ENCODE assay signal across 8 cellular contexts in the genomic region with DNA sequence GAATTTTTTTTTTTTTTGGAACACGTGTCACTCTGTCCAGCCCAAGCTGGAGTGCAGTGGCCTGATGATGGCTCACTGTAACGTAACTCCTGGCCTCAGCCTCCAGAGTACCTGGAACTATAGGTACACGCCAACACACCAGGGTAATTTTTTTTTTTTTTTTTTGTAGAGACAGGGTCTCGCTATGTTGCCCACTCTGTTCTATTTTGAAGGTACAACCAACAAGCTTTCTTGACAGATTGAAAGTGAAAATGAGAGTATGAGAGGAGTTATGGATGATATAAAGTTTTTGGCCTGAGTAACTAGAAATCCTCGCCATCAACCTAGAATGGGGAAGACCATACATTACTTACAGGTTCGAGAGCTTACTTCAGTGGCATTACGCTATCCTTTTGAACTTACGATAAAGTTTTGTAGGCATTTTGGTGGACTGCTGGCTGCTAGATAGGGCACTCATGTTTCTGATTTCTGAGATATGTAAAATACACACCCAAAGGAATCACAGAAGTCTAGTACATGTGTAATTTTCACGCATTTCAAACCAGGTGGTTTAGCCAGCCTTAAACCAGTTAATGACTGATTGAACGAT. TPM values are rescaled to one million over a fixed set of nuclear protein-coding genes. Genes with fewer than 3 reads are reported as not detected.
DNase-seq lines count a peak whose midpoint lies in the region; ATAC-seq and TF ChIP-seq lines count a peak whose summit lies in the region.

No MANE protein-coding gene starts in this region.

- peaks cover 19% of the 10 kb centered on the region; the same call in 1 of the 2 replicates for H3K36me3 ChIP-seq in KOPT-K1 (ENCODE audit: insufficient read depth, low read length)
- H3K36me3 ChIP-seq in ascending aorta, result no peaks in the 10 kb centered on the region
- no peaks in the 10 kb centered on the region for H3K36me3 ChIP-seq in left lung
- no peaks in the 10 kb centered on the region for H3K36me3 ChIP-seq in suprapubic skin

- DNase-seq in GM12865 (ENCODE audit: low read depth), result peak; percentile 58
- no peak for DNase-seq in ascending aorta (ENCODE audit: low spot score in 2 of 2)
- DNase-seq in left lung, result no peak
- no peak for DNase-seq in suprapubic skin (ENCODE audit: low spot score in 2 of 2)
- no peak for DNase-seq in activated CD8-positive, alpha-beta memory T cell treated with anti-CD3 and anti-CD28 coated beads for 24 hours
- DNase-seq in effector CD8-positive, alpha-beta T cell (lab: John Stamatoyannopoulos, UW), result no peak

- H3K27ac ChIP-seq in KOPT-K1 (ENCODE audit: low read depth, low read length, poor library complexity, severe bottlenecking) (peak overlapping the region; percentile 99), ascending aorta (peak overlapping the region; percentile 76 to 85), left lung (peak overlapping the region; percentile 92 to 96), suprapubic skin (peak overlapping the region; percentile 95)

- intact Hi-C loops in ascending aorta (cut with DNase I) (loop anchor here (1.0 to 10.0 kb wide), 5 partner anchors 98 to 1361 kb away; a partner anchor contains a TSS), left lung (cut with DNase I) (no loop called here)

- H3K4me3 ChIP-seq in GM12865 (ENCODE audit: low read depth, low read length) (peak overlapping the region; percentile 67), ascending aorta (peak overlapping the region; percentile 92 to 97), left lung (peak overlapping the region; percentile 81 to 90), suprapubic skin (peak overlapping the region; percentile 99)

- H3K9me3 ChIP-seq in KOPT-K1 (ENCODE audit: insufficient read depth, low read length, poor library complexity, severe bottlenecking) (no peaks in the 10 kb centered on the region), ascending aorta (no peaks in the 10 kb centered on the region), left lung (no peaks in the 10 kb centered on the region), suprapubic skin (no peaks in the 10 kb centered on the region)

- no peaks in the 10 kb centered on the region for H3K27me3 ChIP-seq in ascending aorta
- no peaks in the 10 kb centered on the region for H3K27me3 ChIP-seq in left lung
- H3K27me3 ChIP-seq in suprapubic skin, result no peaks in the 10 kb centered on the region

- TF ChIP-seq POLR2A in suprapubic skin (IDR thresholded peaks at IDR 0.05), result no peak

- 17% methylated on average over 10 of the region's 10 CpGs for WGBS in suprapubic skin

- ATAC-seq in GM21515 (IDR thresholded peaks at IDR 0.05; ENCODE audit: unreplicated experiment) (peak; percentile 17), left lung (peak; percentile 5)

- TF ChIP-seq EP300 in suprapubic skin (IDR thresholded peaks at IDR 0.05), result no peak

- TF ChIP-seq CTCF in GM12865 (IDR thresholded peaks at IDR 0.05; ENCODE audit: insufficient read depth, low read depth, low read length, missing control alignments) (no peak), ascending aorta (IDR thresholded peaks at IDR 0.05) (no peak), left lung (IDR thresholded peaks at IDR 0.05) (no peak), suprapubic skin (IDR thresholded peaks at IDR 0.05) (no peak)

- peaks cover 0 to 2% of the 10 kb centered on the region in 2 donors for H3K4me1 ChIP-seq in ascending aorta
- H3K4me1 ChIP-seq in left lung, result peaks cover 9 to 56% of the 10 kb centered on the region in 2 donors
- H3K4me1 ChIP-seq in suprapubic skin, result peaks cover 50% of the 10 kb centered on the region

RNA-seq across cellular contexts. Expression of a gene that starts 0.8 kb away (rescaled TPM):
- total RNA-seq in ascending aorta (12.8 TPM), left lung (10 to 100 TPM; 28.1 to 37.5 TPM), suprapubic skin (10 to 100 TPM; 32.4 to 46.6 (median 36.7) TPM)
